ENCODE assay signal across 20 cellular contexts in genomic region chr10:132965411-132966057, GRCh38. TPM values are rescaled to one million over a fixed set of nuclear protein-coding genes. Genes with fewer than 3 reads are reported as not detected.
DNase-seq lines count a peak whose midpoint lies in the region; ATAC-seq, FAIRE-seq and TF ChIP-seq lines count a peak whose summit lies in the region.
"Had no signal": no experiment of that assay in that cellular context is flagged by ENCODE, and none has a peak within 500 bp of the region (broad histone marks: within the 10 kb centered on the region; RNA-seq: fewer than 3 reads in every experiment).

No MANE protein-coding gene starts in this region.

- H4K20me1 ChIP-seq in H1 (replicated peaks in 1 of 2; ENCODE audit: control insufficient read depth in 1 of 2, insufficient read depth in 2 of 2, low read length in 2 of 2): no peaks in the 10 kb centered on the region

- H3K14ac ChIP-seq in H1 (ENCODE audit: insufficient read length): no peak overlapping the region

- no peak for TF ChIP-seq EP300 in H1 (IDR thresholded peaks at IDR 0.05; ENCODE audit: borderline replicate concordance in 1 of 2, low read depth in 2 of 2, low read length in 2 of 2)

- H3K27me3 Mint-ChIP-seq in stimulated activated naive CD8-positive, alpha-beta T cell treated with anti-CD3 and anti-CD28 coated beads, Interleukin-15, Interleukin-2, amounts not matched to agents 100 ng/mL and 50 ng/mL, for 24 hours: peaks cover 21% of the 10 kb centered on the region

- H3K56ac ChIP-seq in H1 (replicated peaks; ENCODE audit: insufficient read length, low read depth, low read length) (no peak overlapping the region), mesendoderm (ENCODE audit: low read length) (no peak overlapping the region)

- no peak for ATAC-seq in stimulated activated naive CD8-positive, alpha-beta T cell treated with anti-CD3 and anti-CD28 coated beads, Interleukin-15, Interleukin-2, amounts not matched to agents 100 U/mL and 50 U/mL, for 24 hours
- no peak for ATAC-seq in GM21515 (IDR thresholded peaks at IDR 0.05; ENCODE audit: unreplicated experiment)
- no peak for ATAC-seq in GM18502 (IDR thresholded peaks at IDR 0.05; ENCODE audit: poor library complexity, unreplicated experiment)
- ATAC-seq: activated T-helper 17 cell treated with anti-CD3 and anti-CD28 coated beads, Interleukin-2, amount 50 U/mL, for 72 hours; Right ventricle myocardium inferior had no signal

- H2AFZ ChIP-seq in H1 (ENCODE audit: low read length): peak overlapping the region; percentile 50; the same call in 1 of the 2 replicates

- H3K4me1 ChIP-seq in H1 (replicated peaks in 1 of 4; ENCODE audit: control insufficient read depth in 3 of 4, insufficient read depth in 4 of 4, low read length in 3 of 4): peaks cover 3 to 9% (median 6%) of the 10 kb centered on the region in 4 experiments; a peak in 6 of 7 replicates
- no peaks in the 10 kb centered on the region for H3K4me1 ChIP-seq in mesendoderm (ENCODE audit: control insufficient read depth, low read depth, low read length)
- H3K4me1 ChIP-seq: adrenal gland, pancreas had no signal

- H3K9me3 ChIP-seq in H1 (ENCODE audit: insufficient read depth in 2 of 2, low read depth in 1 of 2, low read length in 1 of 2): no peaks in the 10 kb centered on the region
- H3K9me3 ChIP-seq: adrenal gland, pancreas had no signal

- POLR2A ChIA-PET in H1 (lab: Charles Lee; ENCODE audit: partially characterized antibody): no interaction called here

- H2BK20ac ChIP-seq in H1 (ENCODE audit: low read length): 0 out of 2 replicates have a peak overlapping the region, but pooled peaks have one; percentile 80

- H3K27me3 ChIP-seq in H1 (replicated peaks in 1 of 4; ENCODE audit: control insufficient read depth in 3 of 4, extremely low read depth in 1 of 4, insufficient read depth in 3 of 4, low read length in 3 of 4) (no peaks in the 10 kb centered on the region; a peak in 1 of 7 replicates), mesendoderm (ENCODE audit: insufficient read depth, low read length, poor library complexity) (no peaks in the 10 kb centered on the region)

- H3K36me3 Mint-ChIP-seq in stimulated activated naive CD8-positive, alpha-beta T cell treated with anti-CD3 and anti-CD28 coated beads, Interleukin-15, Interleukin-2, amounts not matched to agents 100 ng/mL and 50 ng/mL, for 24 hours (ENCODE audit: low read depth): no peaks in the 10 kb centered on the region
- H3K36me3 Mint-ChIP-seq: naive B cell had no signal

- H3K4ac ChIP-seq in H1 (replicated peaks; ENCODE audit: insufficient read length, low read depth, low read length): peak overlapping the region; percentile 57
- H3K4ac ChIP-seq in mesendoderm (ENCODE audit: low read depth, low read length): no peak overlapping the region

- H4K8ac ChIP-seq in H1 (ENCODE audit: extremely low read depth, insufficient read depth, low read length) (no peak overlapping the region; the same call in 1 of the 2 replicates), mesendoderm (ENCODE audit: low read depth, low read length) (no peak overlapping the region)

- peaks cover 10% of the 10 kb centered on the region for H3K23me2 ChIP-seq in H1 (ENCODE audit: low read depth, low read length)

- CTCF ChIA-PET in H1 (lab: Charles Lee; ENCODE audit: partially characterized antibody): no interaction called here

- no peak for FAIRE-seq in H1 (lab: Jason Lieb, UNC)
- FAIRE-seq: pancreas had no signal

- H3K79me1 ChIP-seq in H1 (ENCODE audit: low read depth, low read length) (peaks cover 2% of the 10 kb centered on the region; the same call in 1 of the 2 replicates), mesendoderm (ENCODE audit: low read length) (no peaks in the 10 kb centered on the region)

- no peak for DNase-seq in stimulated activated naive CD8-positive, alpha-beta T cell treated with anti-CD3 and anti-CD28 coated beads, Interleukin-15, Interleukin-2, amounts not matched to agents 100 U/mL and 50 U/mL, for 24 hours
- DNase-seq in H1 (ENCODE audit: low read depth in 1 of 2, low spot score in 2 of 2): no peak
- peak; percentile 7 for DNase-seq in mesendoderm
- DNase-seq in NCI-H2227 treated with DMSO at 0.1 percent for 48 hours (lab: John Stamatoyannopoulos, UW): no peak
- no peak for DNase-seq in stimulated activated CD4-positive, alpha-beta T cell treated with anti-CD3 and anti-CD28 coated beads, Interleukin-4, amount 100 ng/mL, for 4 hours
- DNase-seq: naive B cell; NCI-H2081 treated with DMSO at 0.1 percent for 48 hours; NCI-H524 treated with DMSO at 0.1 percent for 48 hours; stimulated activated CD4-positive, alpha-beta T cell treated with anti-CD3 and anti-CD28 coated beads, Interleukin-2, amount 100 ng/mL, for 48 hours had no signal

- TF ChIP-seq RAD21 in H1 (IDR thresholded peaks at IDR 0.05 in 1 of 2, conservative IDR thresholded peaks at IDR 0.05 in 1 of 2; ENCODE audit: low read depth in 2 of 2, low read length in 2 of 2): no peak

- H2BK120ac ChIP-seq in H1 (replicated peaks; ENCODE audit: low read depth, low read length) (no peak overlapping the region), mesendoderm (ENCODE audit: low read depth, low read length) (no peak overlapping the region)

- H3K4me3 ChIP-seq in H1 (ENCODE audit: extremely low read depth in 1 of 4, insufficient read depth in 2 of 4, low read depth in 3 of 4, low read length in 4 of 4): no peak overlapping the region
- H3K4me3 ChIP-seq in mesendoderm (ENCODE audit: low read length): no peak overlapping the region
- H3K4me3 ChIP-seq: adrenal gland had no signal

- H2AK5ac ChIP-seq in H1 (ENCODE audit: low read depth, low read length) (peak overlapping the region; percentile 90; the same call in 1 of the 2 replicates), mesendoderm (ENCODE audit: low read length) (no peak overlapping the region)

- 90 to 100% methylated on average over 3 to 23 of the region's 26 CpGs for WGBS in H1 (ENCODE audit: extremely low coverage in 1 of 2, insufficient coverage in 1 of 2, insufficient read length in 1 of 2, insufficient replicate concordance in 2 of 2, low coverage in 1 of 2, low lambda C conversion rate in 2 of 2, missing lambda C conversion rate in 1 of 2), 2 experiments
- WGBS in mesendoderm (ENCODE audit: extremely low coverage, insufficient coverage, low lambda C conversion rate): 100% methylated on average over 2 of the region's 26 CpGs

- H3K9ac ChIP-seq in H1 (replicated peaks in 1 of 4; ENCODE audit: extremely low read depth in 1 of 4, low read depth in 3 of 4, low read length in 3 of 4): no peak overlapping the region
- no peak overlapping the region for H3K9ac ChIP-seq in mesendoderm (ENCODE audit: low read length)
- H3K9ac ChIP-seq: KMS-11 had no signal

- H2BK5ac ChIP-seq in H1 (ENCODE audit: low read depth, low read length) (0 out of 2 replicates have a peak overlapping the region, but pooled peaks have one; percentile 18), mesendoderm (ENCODE audit: low read length) (no peak overlapping the region)

- no peak overlapping the region for H3K27ac ChIP-seq in H1 (ENCODE audit: low read depth, low read length)
- no peak overlapping the region for H3K27ac ChIP-seq in mesendoderm (ENCODE audit: low read depth, low read length)
- H3K27ac ChIP-seq: adrenal gland, KMS-11, pancreas had no signal

- no peak overlapping the region for H3K4me2 ChIP-seq in H1 (ENCODE audit: insufficient read depth in 1 of 2, low read depth in 2 of 2, low read length in 2 of 2)
- no peak overlapping the region for H3K4me2 ChIP-seq in mesendoderm (ENCODE audit: low read length)
- H3K4me2 ChIP-seq: KMS-11 had no signal

- TF ChIP-seq CTCF in H1 (IDR thresholded peaks at IDR 0.05; ENCODE audit: control extremely low read depth in 1 of 3, insufficient read depth in 1 of 3, low read depth in 1 of 3, low read length in 3 of 3): no peak

- H3K23ac ChIP-seq in H1 (ENCODE audit: insufficient read length): no peak overlapping the region
- no peak overlapping the region for H3K23ac ChIP-seq in mesendoderm (ENCODE audit: low read length)

- peak overlapping the region; percentile 81; the same call in 1 of the 2 replicates for H2BK12ac ChIP-seq in H1 (ENCODE audit: low read depth, low read length)

- H4K91ac ChIP-seq in H1 (replicated peaks; ENCODE audit: insufficient read length, low read length): no peak overlapping the region

- H3K36me3 ChIP-seq in H1 (ENCODE audit: control insufficient read depth in 2 of 4, insufficient read depth in 4 of 4, low read length in 3 of 4): no peaks in the 10 kb centered on the region
- H3K36me3 ChIP-seq in mesendoderm (ENCODE audit: control insufficient read depth, insufficient read depth, low read length): no peaks in the 10 kb centered on the region
- H3K36me3 ChIP-seq: adrenal gland, pancreas had no signal

- peak overlapping the region; percentile 26 for H3K27ac Mint-ChIP-seq in stimulated activated naive CD8-positive, alpha-beta T cell treated with anti-CD3 and anti-CD28 coated beads, Interleukin-15, Interleukin-2, amounts not matched to agents 100 ng/mL and 50 ng/mL, for 24 hours
- H3K27ac Mint-ChIP-seq: activated T-helper 17 cell treated with anti-CD3 and anti-CD28 coated beads, Interleukin-2, amount 50 U/mL, for 72 hours had no signal

- H3K9me3 Mint-ChIP-seq in stimulated activated naive CD8-positive, alpha-beta T cell treated with anti-CD3 and anti-CD28 coated beads, Interleukin-15, Interleukin-2, amounts not matched to agents 100 ng/mL and 50 ng/mL, for 24 hours: no peaks in the 10 kb centered on the region
- H3K9me3 Mint-ChIP-seq: activated T-helper 17 cell treated with anti-CD3 and anti-CD28 coated beads, Interleukin-2, amount 50 U/mL, for 72 hours had no signal

- no peak for TF ChIP-seq POLR2A in H1 (IDR thresholded peaks at IDR 0.05; ENCODE audit: control extremely low read depth in 1 of 2, low read depth in 2 of 2, low read length in 2 of 2)

- H3K79me2 ChIP-seq in H1 (ENCODE audit: control insufficient read depth in 1 of 2, insufficient read depth in 2 of 2, low read length in 2 of 2) (no peaks in the 10 kb centered on the region; a peak in 1 of 4 replicates), mesendoderm (ENCODE audit: control insufficient read depth, insufficient read depth, low read length) (no peaks in the 10 kb centered on the region)

- no peak overlapping the region for H4K5ac ChIP-seq in H1 (ENCODE audit: insufficient read length, low read depth, low read length)
- H4K5ac ChIP-seq in mesendoderm (ENCODE audit: low read length): no peak overlapping the region

- H3K18ac ChIP-seq in H1 (ENCODE audit: extremely low read depth, low read length) (no peak overlapping the region), mesendoderm (ENCODE audit: low read length) (no peak overlapping the region)

- peak overlapping the region; percentile 88 for H2BK15ac ChIP-seq in H1 (ENCODE audit: low read length)
- H2BK15ac ChIP-seq in mesendoderm (replicated peaks; ENCODE audit: low read depth): no peak overlapping the region

- H3K4me3 Mint-ChIP-seq in stimulated activated naive CD8-positive, alpha-beta T cell treated with anti-CD3 and anti-CD28 coated beads, Interleukin-15, Interleukin-2, amounts not matched to agents 100 ng/mL and 50 ng/mL, for 24 hours: no peak overlapping the region
- H3K4me3 Mint-ChIP-seq: activated T-helper 17 cell treated with anti-CD3 and anti-CD28 coated beads, Interleukin-2, amount 50 U/mL, for 72 hours had no signal

- peaks cover 35% of the 10 kb centered on the region for H3K4me1 Mint-ChIP-seq in stimulated activated naive CD8-positive, alpha-beta T cell treated with anti-CD3 and anti-CD28 coated beads, Interleukin-15, Interleukin-2, amounts not matched to agents 100 ng/mL and 50 ng/mL, for 24 hours (ENCODE audit: low read depth)

RNA-seq across cellular contexts. Expression of gene CFAP46, which starts 23.2 kb away (rescaled TPM):
- total RNA-seq in H1 (2021; fragmentation: NEBNext Ultra II Directional; extraction: Animal tissue kit (Norgen Biotek cat#: 25700)): 3.1 and 4.8 TPM in 2 replicates
- 2.2 and 2.6 TPM in 2 replicates for polyA plus RNA-seq in H1 (2011; rRNA removed)
- 2.7 TPM for polyA plus RNA-seq in H1 (2011; cell fraction: cytosol; rRNA removed)
- polyA plus RNA-seq in H1 (2011; cell fraction: nucleus; rRNA removed): 8.9 TPM
- polyA plus RNA-seq in H1 (2012, experiment 1 of 2): 2.5 to 4.7 TPM (median 3.4 TPM) in 4 replicates
- polyA plus RNA-seq in H1 (2012, experiment 2 of 2): 2.7 TPM
- 2.8 TPM for polyA plus RNA-seq in H1 (2013, experiment 1 of 2)
- 2.5 TPM for polyA plus RNA-seq in H1 (2013, experiment 2 of 2)
- polyA minus RNA-seq in H1 (2011; rRNA and poly(A)+ RNA removed): 3.9 TPM in 2 replicates
- 0.29 TPM for polyA minus RNA-seq in H1 (2011; cell fraction: cytosol; rRNA and poly(A)+ RNA removed)
- polyA minus RNA-seq in H1 (2011; cell fraction: nucleus; rRNA and poly(A)+ RNA removed): 5.8 TPM
- 1.6 TPM for polyA plus RNA-seq in mesendoderm (2013, experiment 1 of 2)
- polyA plus RNA-seq in mesendoderm (2013, experiment 2 of 2): 1.2 TPM
- total RNA-seq: activated T-helper 17 cell treated with anti-CD3 and anti-CD28 coated beads, Interleukin-2, amount 50 U/mL, for 72 hours; CD4-positive, alpha-beta memory T cell; skeletal muscle tissue; subcutaneous adipose tissue had no signal
- polyA plus RNA-seq: CD4-positive, alpha-beta memory T cell had no signal
